17 cellular contexts compared by ENCODE assay signal in genomic region chr1:11307837-11308236, GRCh38. TPM values are rescaled to one million over a fixed set of nuclear protein-coding genes. Genes with fewer than 3 reads are reported as not detected.
DNase-seq lines count a peak whose midpoint lies in the region; ATAC-seq and TF ChIP-seq lines count a peak whose summit lies in the region.
"Had no signal": no experiment of that assay in that cellular context is flagged by ENCODE, and none has a peak within 500 bp of the region (broad histone marks: within the 10 kb centered on the region; RNA-seq: fewer than 3 reads in every experiment).

No MANE protein-coding gene starts in this region.

- H4K20me1 ChIP-seq in IMR-90 (ENCODE audit: insufficient read depth, low read length), result no peaks in the 10 kb centered on the region

- H3K79me1 ChIP-seq in IMR-90 (ENCODE audit: low read depth in 1 of 2, low read length in 2 of 2), result no peaks in the 10 kb centered on the region

- H2BK20ac ChIP-seq in IMR-90 (ENCODE audit: low read depth, low read length), result no peak overlapping the region

- H3K9ac ChIP-seq in IMR-90 (ENCODE audit: low read depth, low read length), result no peak overlapping the region

- H3K27me3 ChIP-seq in IMR-90 (ENCODE audit: control insufficient read depth, insufficient read depth, low read length) (peaks cover 18% of the 10 kb centered on the region; the same call in 1 of the 2 replicates), Caco-2 (replicated peaks; ENCODE audit: control insufficient read depth, insufficient read depth, low read length) (no peaks in the 10 kb centered on the region)

- H2BK120ac ChIP-seq in IMR-90 (ENCODE audit: low read depth, low read length), result no peak overlapping the region

- peak; percentile 43 for DNase-seq in AG08395 (ENCODE audit: low spot score)
- DNase-seq in IMR-90, result peak; percentile 7
- peak; percentile 55 for DNase-seq in amniotic epithelial cell (ENCODE audit: low read depth)
- DNase-seq in glomerular visceral epithelial cell (ENCODE audit: extremely low spot score), result peak; percentile 16
- DNase-seq in Caco-2, result no peak
- DNase-seq: AML-193, Calu3, NCI-H1105, NCI-H187, NCI-H446 treated with DMSO at 0.1 percent for 48 hours, NCI-H774, SIG-M5 had no signal

- H3K4ac ChIP-seq in IMR-90 (ENCODE audit: low read depth, low read length), result no peak overlapping the region

- intact Hi-C loops in IMR-90 (cut with micrococcal nuclease) (no loop called here), Caco-2 (cut with micrococcal nuclease; ENCODE audit: unreplicated experiment) (no loop called here)

- H2AK9ac ChIP-seq in IMR-90 (replicated peaks; ENCODE audit: low read depth, low read length, poor library complexity), result no peak overlapping the region

- H3K23ac ChIP-seq in IMR-90 (ENCODE audit: low read depth, low read length), result no peak overlapping the region

- no peaks in the 10 kb centered on the region for H3K9me3 ChIP-seq in IMR-90 (ENCODE audit: control insufficient read depth, insufficient read depth, low read length)
- no peaks in the 10 kb centered on the region for H3K9me3 ChIP-seq in Caco-2

- H2AFZ ChIP-seq in IMR-90 (replicated peaks; ENCODE audit: low read length, poor library complexity), result no peak overlapping the region

- no peak overlapping the region for H3K18ac ChIP-seq in IMR-90 (ENCODE audit: low read depth, low read length)

- H2AK5ac ChIP-seq in IMR-90 (ENCODE audit: low read depth, low read length), result no peak overlapping the region

- TF ChIP-seq RAD21 in IMR-90 (IDR thresholded peaks at IDR 0.05; ENCODE audit: low read length), result no peak

- no peaks in the 10 kb centered on the region for H3K9me3 Mint-ChIP-seq in Caco-2 (ENCODE audit: unreplicated experiment)

- dilution Hi-C loops in IMR-90 (cut with HindIII; ENCODE audit: low sequenced_read_pairs, unreplicated experiment), result no loop called here

- H3K4me1 Mint-ChIP-seq in Caco-2 (ENCODE audit: low read depth, unreplicated experiment), result peaks cover 7% of the 10 kb centered on the region

- H3K4me3 Mint-ChIP-seq in Caco-2 (ENCODE audit: unreplicated experiment), result no peak overlapping the region

- no peak overlapping the region for H2BK5ac ChIP-seq in IMR-90 (ENCODE audit: low read depth, low read length, poor library complexity, severe bottlenecking)

- ATAC-seq in IMR-90 (ENCODE audit: low read depth), result no peak
- no peak for ATAC-seq in HG03045 (IDR thresholded peaks at IDR 0.05; ENCODE audit: unreplicated experiment)
- ATAC-seq in HG02798 (IDR thresholded peaks at IDR 0.05; ENCODE audit: poor library complexity, unreplicated experiment), result no peak
- no peak for ATAC-seq in HG03432 (IDR thresholded peaks at IDR 0.05; ENCODE audit: unreplicated experiment)
- ATAC-seq: HCT116 had no signal

- no peak overlapping the region for H3K27ac ChIP-seq in IMR-90 (ENCODE audit: insufficient read depth, low read length)

- H3K4me3 ChIP-seq in IMR-90 (ENCODE audit: insufficient read depth, low read depth, low read length) (no peak overlapping the region), Caco-2 (ENCODE audit: low read depth, low read length) (no peak overlapping the region)
- H3K4me3 ChIP-seq: K562 had no signal

- H3K27me3 Mint-ChIP-seq in Caco-2 (ENCODE audit: insufficient read depth, unreplicated experiment), result no peaks in the 10 kb centered on the region

- TF ChIP-seq POLR2A in IMR-90 (IDR thresholded peaks at IDR 0.05; ENCODE audit: low read depth, low read length), result no peak

- no peak overlapping the region for H3K56ac ChIP-seq in IMR-90 (ENCODE audit: extremely low read depth, insufficient read depth, low read length)

- in situ Hi-C loops in IMR-90 (cut with MboI; ENCODE audit: low sequenced_read_pairs), result no loop called here

- H4K91ac ChIP-seq in IMR-90 (ENCODE audit: insufficient read depth, low read depth, low read length), result no peak overlapping the region

- H3K4me1 ChIP-seq in IMR-90 (ENCODE audit: control insufficient read depth, insufficient read depth, low read length) (no peaks in the 10 kb centered on the region), Caco-2 (no peaks in the 10 kb centered on the region)

- no CpG with 5 or more reads among the region's 3 CpGs for WGBS in IMR-90 (ENCODE audit: extremely low coverage in 2 of 2, insufficient read length in 1 of 2), 2 experiments

- no peak overlapping the region for H4K5ac ChIP-seq in IMR-90 (ENCODE audit: low read depth, low read length)

- CTCF ChIA-PET in IMR-90 (lab: Yijun Ruan, JAX), result no interaction called here
- CTCF ChIA-PET in Caco-2 (lab: Charles Lee), result no interaction called here

- H2BK15ac ChIP-seq in IMR-90 (ENCODE audit: low read depth, low read length), result no peak overlapping the region

- H3K27ac Mint-ChIP-seq in Caco-2 (ENCODE audit: unreplicated experiment), result no peak overlapping the region

- H3K14ac ChIP-seq in IMR-90 (replicated peaks; ENCODE audit: low read depth, low read length), result no peak overlapping the region

- no peak overlapping the region for H3K4me2 ChIP-seq in IMR-90 (ENCODE audit: low read depth, low read length)

- TF ChIP-seq CTCF in IMR-90 (conservative IDR thresholded peaks at IDR 0.05; ENCODE audit: low read depth, low read length) (no peak), Caco-2 (IDR thresholded peaks at IDR 0.05; ENCODE audit: insufficient read depth in 1 of 2, low read depth in 1 of 2, low read length in 1 of 2, severe bottlenecking in 1 of 2, unreplicated experiment in 1 of 2) (no peak)

- H3K36me3 ChIP-seq in IMR-90 (ENCODE audit: control insufficient read depth, insufficient read depth, low read length) (no peaks in the 10 kb centered on the region), Caco-2 (ENCODE audit: control insufficient read depth, insufficient read depth, low read length) (no peaks in the 10 kb centered on the region)

- H3K36me3 Mint-ChIP-seq in Caco-2 (ENCODE audit: insufficient read depth, unreplicated experiment), result no peaks in the 10 kb centered on the region

- no peak overlapping the region for H4K8ac ChIP-seq in IMR-90 (ENCODE audit: low read depth in 2 of 2, low read length in 2 of 2)

- POLR2A ChIA-PET in IMR-90 (lab: Charles Lee; ENCODE audit: unreplicated experiment) (no interaction called here), Caco-2 (lab: Charles Lee) (no interaction called here)

- H3K9me1 ChIP-seq in IMR-90 (ENCODE audit: insufficient read depth, low read length), result no peaks in the 10 kb centered on the region

- BruUV-seq in IMR-90 (replicated peaks; lab: Mats Ljungman, UMichigan) (no TSS peak), Caco-2 (replicated peaks; lab: Mats Ljungman, UMichigan) (no TSS peak)

TF ChIP-seq in IMR-90, 13 proteins besides CTCF, POLR2A, EP300 and RAD21:
- no peak for TF ChIP-seq USF2 (IDR thresholded peaks at IDR 0.05; ENCODE audit: low read depth, low read length)
- no peak for TF ChIP-seq MAZ (IDR thresholded peaks at IDR 0.05; ENCODE audit: borderline replicate concordance, low read depth, low read length)
- no peak for TF ChIP-seq RFX5 (IDR thresholded peaks at IDR 0.05; ENCODE audit: low read depth, low read length)
- TF ChIP-seq CEBPB (IDR thresholded peaks at IDR 0.05; ENCODE audit: low read depth, low read length), result no peak
- TF ChIP-seq ELK1 (IDR thresholded peaks at IDR 0.05; ENCODE audit: borderline replicate concordance, low read depth, low read length), result no peak
- TF ChIP-seq MAFK (IDR thresholded peaks at IDR 0.05; ENCODE audit: low read depth, low read length), result no peak
- no peak for TF ChIP-seq MXI1 (IDR thresholded peaks at IDR 0.05; ENCODE audit: borderline replicate concordance, low read depth, low read length)
- no peak for TF ChIP-seq SMC3 (IDR thresholded peaks at IDR 0.05; ENCODE audit: low read depth, low read length)
- no peak for TF ChIP-seq BHLHE40 (IDR thresholded peaks at IDR 0.05; ENCODE audit: low read depth, low read length)
- TF ChIP-seq FOS (IDR thresholded peaks at IDR 0.05; ENCODE audit: low read depth, low read length), result no peak
- TF ChIP-seq CHD1 (IDR thresholded peaks at IDR 0.05; ENCODE audit: low read depth, low read length), result no peak

RNA-seq across cellular contexts. Expression of gene UBIAD1, which starts 34.8 kb away (rescaled TPM):
- total RNA-seq in IMR-90 (2012; rRNA removed) (4.7 and 6.3 TPM in 2 replicates), Caco-2 (2022) (13.9 and 17.0 TPM in 2 replicates)
- polyA plus RNA-seq in IMR-90 (2012; rRNA removed), result 9.4 and 9.5 TPM in 2 replicates
- 4.1 and 8.6 TPM in 2 replicates for polyA plus RNA-seq in IMR-90 (2012; cell fraction: cytosol; rRNA removed)
- 3.1 and 3.9 TPM in 2 replicates for polyA plus RNA-seq in IMR-90 (2012; cell fraction: nucleus; rRNA removed; ENCODE audit: low replicate concordance)

RNA-seq across cellular contexts. Expression of gene MTOR, which starts 45.5 kb away (rescaled TPM):
- total RNA-seq in IMR-90 (2012; rRNA removed), result 33.6 and 36.7 TPM in 2 replicates
- 19.2 and 19.5 TPM in 2 replicates for polyA plus RNA-seq in IMR-90 (2012; rRNA removed)
- 6.5 and 7.2 TPM in 2 replicates for polyA plus RNA-seq in IMR-90 (2012; cell fraction: cytosol; rRNA removed)
- 35.2 and 60.7 TPM in 2 replicates for polyA plus RNA-seq in IMR-90 (2012; cell fraction: nucleus; rRNA removed; ENCODE audit: low replicate concordance)
- 41.4 and 45.7 TPM in 2 replicates for total RNA-seq in Caco-2 (2022)

Comparison
In these comparisons a context has a peak if more than half of its experiments do, and no peak if none do; other contexts are left out.
1. DNase-seq: peak in AG08395 (single experiment), IMR-90 (single experiment), amniotic epithelial cell (single experiment) and glomerular visceral epithelial cell (single experiment); none in Caco-2 (0 of 2).